ENCODE assay signal across 15 cellular contexts in the genomic region with DNA sequence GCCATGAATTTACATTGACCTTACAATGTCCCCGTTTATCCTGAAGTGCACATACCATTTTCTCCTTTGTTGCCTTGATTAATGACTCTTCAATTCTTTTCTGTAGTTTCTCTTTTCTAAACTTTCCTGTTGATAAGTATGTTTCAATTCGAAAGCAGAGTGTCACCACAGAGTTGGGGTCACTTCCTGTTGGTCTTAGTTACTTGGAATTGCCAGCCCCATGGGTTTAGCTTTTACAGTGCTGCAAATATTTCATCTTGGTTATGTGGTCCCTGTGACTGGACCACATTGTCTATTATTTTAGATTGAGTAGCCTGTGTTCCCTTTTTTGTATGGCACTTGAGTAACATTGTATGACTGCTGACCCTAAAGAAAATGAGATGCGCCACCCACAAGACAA.
DNase-seq lines count a peak whose midpoint lies in the region; ATAC-seq, FAIRE-seq and TF ChIP-seq lines count a peak whose summit lies in the region.
"Had no signal": no experiment of that assay in that cellular context is flagged by ENCODE, and none has a peak within 500 bp of the region (broad histone marks: within the 10 kb centered on the region; RNA-seq: fewer than 3 reads in every experiment).

No MANE protein-coding gene starts in this region.

- ATAC-seq in GM18870 (IDR thresholded peaks at IDR 0.05; ENCODE audit: unreplicated experiment) (peak; percentile 82), HG02678 (IDR thresholded peaks at IDR 0.05; ENCODE audit: unreplicated experiment) (peak; percentile 61), HG03460 (IDR thresholded peaks at IDR 0.05; ENCODE audit: unreplicated experiment) (peak; percentile 56)
- ATAC-seq: heart right ventricle, lower lobe of right lung, T-cell had no signal

- H3K4me3 ChIP-seq in prostate gland (no peak overlapping the region), MG63 (no peak overlapping the region)
- H3K4me3 ChIP-seq: heart right ventricle, lower lobe of right lung had no signal

- no peaks in the 10 kb centered on the region for H3K9me3 Mint-ChIP-seq in neural crest cell

- H3K36me3 ChIP-seq in prostate gland (no peaks in the 10 kb centered on the region), MG63 (no peaks in the 10 kb centered on the region)
- H3K36me3 ChIP-seq: heart right ventricle, lower lobe of right lung had no signal

- no peak for TF ChIP-seq POLR2A in prostate gland (IDR thresholded peaks at IDR 0.05)

- no peaks in the 10 kb centered on the region for H3K4me1 ChIP-seq in prostate gland (replicated peaks)
- H3K4me1 ChIP-seq: heart right ventricle, lower lobe of right lung had no signal

- TF ChIP-seq CTCF in neural crest cell (conservative IDR thresholded peaks at IDR 0.05) (no peak), prostate gland (IDR thresholded peaks at IDR 0.05) (no peak)

- DNase-seq in neural crest cell (ENCODE audit: low read depth, low spot score) (no peak), NCI-H1930 (lab: John Stamatoyannopoulos, UW) (no peak), prostate gland (ENCODE audit: low spot score) (no peak), MG63 (no peak), HTR-8/SVneo (ENCODE audit: insufficient read length, low spot score) (no peak)
- DNase-seq: activated CD8-positive, alpha-beta memory T cell treated with anti-CD3 and anti-CD28 coated beads for 24 hours; CD4-positive, alpha-beta T cell; effector CD4-positive, alpha-beta T cell; heart right ventricle; lower lobe of right lung; NCI-H526 treated with DMSO at 0.1 percent for 48 hours; T-cell had no signal

- H3K27ac ChIP-seq in prostate gland = no peak overlapping the region
- H3K27ac ChIP-seq: heart right ventricle, lower lobe of right lung had no signal

- H3K4me1 Mint-ChIP-seq in neural crest cell = peaks cover 24% of the 10 kb centered on the region
- H3K4me1 Mint-ChIP-seq: T-cell had no signal

- H3K27me3 Mint-ChIP-seq in neural crest cell (ENCODE audit: low read depth) = no peaks in the 10 kb centered on the region
- H3K27me3 Mint-ChIP-seq: CD4-positive, alpha-beta T cell; T-cell had no signal

- intact Hi-C loops in prostate gland (cut with DNase I) = no loop called here

- peak overlapping the region; percentile 37 for H3K27ac Mint-ChIP-seq in neural crest cell (ENCODE audit: unreplicated experiment)
- H3K27ac Mint-ChIP-seq: CD4-positive, alpha-beta T cell; T-cell had no signal

- H3K36me3 Mint-ChIP-seq in neural crest cell (ENCODE audit: low read depth) = no peaks in the 10 kb centered on the region
- H3K36me3 Mint-ChIP-seq: T-cell had no signal

- no peak for FAIRE-seq in HTR-8/SVneo (lab: Jason Lieb, UNC)

- peak overlapping the region; percentile 1 for H3K4me3 Mint-ChIP-seq in neural crest cell
- H3K4me3 Mint-ChIP-seq: CD4-positive, alpha-beta T cell; T-cell had no signal

- H3K9me3 ChIP-seq in prostate gland (no peaks in the 10 kb centered on the region), MG63 (no peaks in the 10 kb centered on the region)
- H3K9me3 ChIP-seq: heart right ventricle, lower lobe of right lung had no signal

- H3K27me3 ChIP-seq in prostate gland (replicated peaks; ENCODE audit: insufficient read depth) (no peaks in the 10 kb centered on the region), MG63 (no peaks in the 10 kb centered on the region)
- H3K27me3 ChIP-seq: heart right ventricle had no signal

- WGBS in prostate gland = 81% methylated on average over 3 of the region's 3 CpGs
